ENCODE assay signal across 8 cellular contexts in genomic region chr19:1811942-1812425, GRCh38. TPM values are rescaled to one million over a fixed set of nuclear protein-coding genes. Genes with fewer than 3 reads are reported as not detected.
A peak's percentile ranks its signal among the peaks of the same experiment; 100 is the strongest.
DNase-seq lines count a peak whose midpoint lies in the region; ATAC-seq and TF ChIP-seq lines count a peak whose summit lies in the region.

Gene ATP8B3 (minus strand): TSS chr19:1812276. CDS start chr19:1811736, 540 bp downstream.

- H3K36me3 ChIP-seq in cardiac muscle cell = peaks cover 6% of the 10 kb centered on the region
- H3K36me3 ChIP-seq in right atrium auricular region = peaks cover 21% of the 10 kb centered on the region

- H3K4me1 Mint-ChIP-seq in activated CD8-positive, alpha-beta T cell treated with anti-CD3 and anti-CD28 coated beads for 36 hours (ENCODE audit: low read depth) = peaks cover 15% of the 10 kb centered on the region

- H3K27me3 ChIP-seq in cardiac muscle cell (no peaks in the 10 kb centered on the region), right atrium auricular region (no peaks in the 10 kb centered on the region)

- H3K4me3 Mint-ChIP-seq in activated CD8-positive, alpha-beta T cell treated with anti-CD3 and anti-CD28 coated beads for 36 hours = peak within 1 kb of the TSS; percentile 81

- intact Hi-C loops in cardiac septum (cut with DNase I) = no loop called here
- intact Hi-C loops in activated CD8-positive, alpha-beta T cell treated with anti-CD3 and anti-CD28 coated beads for 36 hours (cut with micrococcal nuclease) = no loop called here

- H3K27me3 Mint-ChIP-seq in activated CD8-positive, alpha-beta T cell treated with anti-CD3 and anti-CD28 coated beads for 36 hours = no peaks in the 10 kb centered on the region

- H3K4me3 ChIP-seq in cardiac muscle cell (peak within 1 kb of the TSS; percentile 45), right atrium auricular region (peak within 1 kb of the TSS; percentile 46 to 56)

- CTCF ChIA-PET in activated CD8-positive, alpha-beta T cell treated with anti-CD3 and anti-CD28 coated beads for 36 hours (lab: Charles Lee) = interaction anchor here (1.1 to 1.6 kb wide), 2 partner anchors 14 to 26 kb away, joined by 3 to 6 read pairs; no protein-coding TSS in a partner anchor

- H3K9me3 ChIP-seq in cardiac muscle cell (ENCODE audit: low read depth) = no peaks in the 10 kb centered on the region
- no peaks in the 10 kb centered on the region for H3K9me3 ChIP-seq in right atrium auricular region

- no peak within 1 kb of the TSS for H3K27ac ChIP-seq in cardiac muscle cell
- peak within 1 kb of the TSS; percentile 60 to 65 for H3K27ac ChIP-seq in right atrium auricular region

- peak; percentile 8 for TF ChIP-seq CTCF in cardiac muscle cell (IDR thresholded peaks at IDR 0.05; ENCODE audit: low read depth, low read length)
- peak; percentile 10 for TF ChIP-seq CTCF in activated CD8-positive, alpha-beta T cell treated with anti-CD3 and anti-CD28 coated beads for 36 hours (IDR thresholded peaks at IDR 0.05)
- TF ChIP-seq CTCF in right atrium auricular region (IDR thresholded peaks at IDR 0.05) = peak in 1 of 2 donors; percentile 13

- POLR2A ChIA-PET in activated CD8-positive, alpha-beta T cell treated with anti-CD3 and anti-CD28 coated beads for 36 hours (lab: Charles Lee) = interaction anchor here (1.0 kb wide), 1 partner anchor 11 kb away, joined by 7 read pairs; no protein-coding TSS in a partner anchor

- peaks cover 3% of the 10 kb centered on the region for H3K36me3 Mint-ChIP-seq in activated CD8-positive, alpha-beta T cell treated with anti-CD3 and anti-CD28 coated beads for 36 hours (ENCODE audit: low read depth)

- H3K4me1 ChIP-seq in cardiac muscle cell (ENCODE audit: low read depth) (no peaks in the 10 kb centered on the region), right atrium auricular region (peaks cover 0 to 24% of the 10 kb centered on the region in 2 donors)

- DNase-seq in cardiac muscle cell (ENCODE audit: low read depth in 1 of 2, low spot score in 1 of 2) = no peak
- no peak for DNase-seq in cardiac septum (ENCODE audit: low spot score)
- no peak for DNase-seq in activated CD8-positive, alpha-beta T cell treated with anti-CD3 and anti-CD28 coated beads for 36 hours
- DNase-seq in right atrium auricular region (ENCODE audit: low spot score) = no peak
- DNase-seq in stimulated activated CD4-positive, alpha-beta T cell treated with anti-CD3 and anti-CD28 coated beads, TNF-alpha, amount 100 ng/mL, for 4 hours (ENCODE audit: low read depth in 3 of 3) = peak in 2 of 3 experiments; percentile 46 to 61
- no peak for DNase-seq in NCI-H82 treated with DMSO at 0.1 percent for 48 hours (lab: John Stamatoyannopoulos, UW; ENCODE audit: unreplicated experiment)

- H3K27ac Mint-ChIP-seq in activated CD8-positive, alpha-beta T cell treated with anti-CD3 and anti-CD28 coated beads for 36 hours = peak within 1 kb of the TSS; percentile 82

- peak; percentile 9 for ATAC-seq in HG03135 (IDR thresholded peaks at IDR 0.05; ENCODE audit: unreplicated experiment)
- ATAC-seq in activated CD8-positive, alpha-beta T cell treated with anti-CD3 and anti-CD28 coated beads for 36 hours = peak; percentile 21
- no peak for ATAC-seq in GM18907 (IDR thresholded peaks at IDR 0.05; ENCODE audit: unreplicated experiment)

- H3K9me3 Mint-ChIP-seq in activated CD8-positive, alpha-beta T cell treated with anti-CD3 and anti-CD28 coated beads for 36 hours = no peaks in the 10 kb centered on the region

RNA-seq across cellular contexts. Expression of gene ATP8B3, which starts in this region (rescaled TPM):
- total RNA-seq in cardiac muscle cell (1.2 and 8.6 TPM in 2 replicates), cardiac septum (0.78 TPM), right atrium auricular region (under 1 TPM; 0.51 to 0.74 TPM)
- polyA plus RNA-seq in cardiac muscle cell = 3.0 and 9.2 TPM in 2 replicates
- 1 to 10 TPM; 5.8 to 8.2 TPM for total RNA-seq in activated CD8-positive, alpha-beta T cell treated with anti-CD3 and anti-CD28 coated beads for 36 hours

Comparison
In these comparisons a context has a peak if more than half of its experiments do, and no peak if none do; other contexts are left out.
1. DNase-seq: peak in stimulated activated CD4-positive, alpha-beta T cell treated with anti-CD3 and anti-CD28 coated beads, TNF-alpha, amount 100 ng/mL, for 4 hours (2 of 3); none in cardiac muscle cell (0 of 2), cardiac septum (single experiment), activated CD8-positive, alpha-beta T cell treated with anti-CD3 and anti-CD28 coated beads for 36 hours (single experiment), right atrium auricular region (single experiment) and NCI-H82 treated with DMSO at 0.1 percent for 48 hours (single experiment).